2 cellular contexts compared by ENCODE assay signal in genomic region chr12:47530050-47530449, GRCh38.
TF ChIP-seq lines count a peak whose summit lies in the region.

No MANE protein-coding gene starts in this region.

TF ChIP-seq in liver, 16 proteins besides CTCF, POLR2A, EP300 and RAD21 (continued from another document):
- TF ChIP-seq ZBTB33 (IDR thresholded peaks at IDR 0.05): no peak
- TF ChIP-seq HNF4A (conservative IDR thresholded peaks at IDR 0.05): peak; percentile 81 to 84
- TF ChIP-seq JUND (IDR thresholded peaks at IDR 0.05): no peak
- TF ChIP-seq MAX (IDR thresholded peaks at IDR 0.05): no peak
- TF ChIP-seq, protein P1, sequence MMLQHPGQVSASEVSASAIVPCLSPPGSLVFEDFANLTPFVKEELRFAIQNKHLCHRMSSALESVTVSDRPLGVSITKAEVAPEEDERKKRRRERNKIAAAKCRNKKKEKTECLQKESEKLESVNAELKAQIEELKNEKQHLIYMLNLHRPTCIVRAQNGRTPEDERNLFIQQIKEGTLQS (IDR thresholded peaks at IDR 0.05): no peak
- TF ChIP-seq HNF4G (IDR thresholded peaks at IDR 0.05): peak; percentile 41
- no peak for TF ChIP-seq NR2F2 (IDR thresholded peaks at IDR 0.05)
- peak; percentile 43 for TF ChIP-seq YY1 (IDR thresholded peaks at IDR 0.05)
- TF ChIP-seq SP1 (IDR thresholded peaks at IDR 0.05): no peak
- no peak for TF ChIP-seq GABPA (IDR thresholded peaks at IDR 0.05 in 1 of 2, conservative IDR thresholded peaks at IDR 0.05 in 1 of 2)
- TF ChIP-seq TAF1 (conservative IDR thresholded peaks at IDR 0.05): no peak
- TF ChIP-seq FOXA2 (IDR thresholded peaks at IDR 0.05): peak; percentile 52
- no peak for TF ChIP-seq FOXA1 (IDR thresholded peaks at IDR 0.05)
- TF ChIP-seq EGR1 (IDR thresholded peaks at IDR 0.05; ENCODE audit: low read depth in 2 of 2): no peak
- TF ChIP-seq RXRA (IDR thresholded peaks at IDR 0.05): peak in 1 of 2 donors; percentile 31

TF ChIP-seq in HepG2, 621 proteins besides CTCF, POLR2A, EP300 and RAD21 (continued from another document):
- TF ChIP-seq, protein P2, sequence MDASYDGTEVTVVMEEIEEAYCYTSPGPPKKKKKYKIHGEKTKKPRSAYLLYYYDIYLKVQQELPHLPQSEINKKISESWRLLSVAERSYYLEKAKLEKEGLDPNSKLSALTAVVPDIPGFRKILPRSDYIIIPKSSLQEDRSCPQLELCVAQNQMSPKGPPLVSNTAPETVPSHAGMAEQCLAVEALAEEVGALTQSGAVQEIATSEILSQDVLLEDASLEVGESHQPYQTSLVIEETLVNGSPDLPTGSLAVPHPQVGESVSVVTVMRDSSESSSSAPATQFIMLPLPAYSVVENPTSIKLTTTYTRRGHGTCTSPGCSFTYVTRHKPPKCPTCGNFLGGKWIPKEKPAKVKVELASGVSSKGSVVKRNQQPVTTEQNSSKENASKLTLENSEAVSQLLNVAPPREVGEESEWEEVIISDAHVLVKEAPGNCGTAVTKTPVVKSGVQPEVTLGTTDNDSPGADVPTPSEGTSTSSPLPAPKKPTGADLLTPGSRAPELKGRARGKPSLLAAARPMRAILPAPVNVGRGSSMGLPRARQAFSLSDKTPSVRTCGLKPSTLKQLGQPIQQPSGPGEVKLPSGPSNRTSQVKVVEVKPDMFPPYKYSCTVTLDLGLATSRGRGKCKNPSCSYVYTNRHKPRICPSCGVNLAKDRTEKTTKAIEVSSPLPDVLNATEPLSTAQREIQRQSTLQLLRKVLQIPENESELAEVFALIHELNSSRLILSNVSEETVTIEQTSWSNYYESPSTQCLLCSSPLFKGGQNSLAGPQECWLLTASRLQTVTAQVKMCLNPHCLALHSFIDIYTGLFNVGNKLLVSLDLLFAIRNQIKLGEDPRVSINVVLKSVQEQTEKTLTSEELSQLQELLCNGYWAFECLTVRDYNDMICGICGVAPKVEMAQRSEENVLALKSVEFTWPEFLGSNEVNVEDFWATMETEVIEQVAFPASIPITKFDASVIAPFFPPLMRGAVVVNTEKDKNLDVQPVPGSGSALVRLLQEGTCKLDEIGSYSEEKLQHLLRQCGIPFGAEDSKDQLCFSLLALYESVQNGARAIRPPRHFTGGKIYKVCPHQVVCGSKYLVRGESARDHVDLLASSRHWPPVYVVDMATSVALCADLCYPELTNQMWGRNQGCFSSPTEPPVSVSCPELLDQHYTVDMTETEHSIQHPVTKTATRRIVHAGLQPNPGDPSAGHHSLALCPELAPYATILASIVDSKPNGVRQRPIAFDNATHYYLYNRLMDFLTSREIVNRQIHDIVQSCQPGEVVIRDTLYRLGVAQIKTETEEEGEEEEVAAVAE (CRISPR knock-in tag; IDR thresholded peaks at IDR 0.05; ENCODE audit: borderline replicate concordance): no peak
- TF ChIP-seq MZF1 (CRISPR knock-in tag; IDR thresholded peaks at IDR 0.05; ENCODE audit: borderline replicate concordance) (no peak), SMC3 (IDR thresholded peaks at IDR 0.05; ENCODE audit: low read length) (no peak)
